Comparison of ENCODE assay signal across 9 cellular contexts in genomic region chrX:132491191-132491590, GRCh38. TPM values are rescaled to one million over a fixed set of nuclear protein-coding genes. Genes with fewer than 3 reads are reported as not detected.
A peak's percentile ranks its signal among the peaks of the same experiment; 100 is the strongest.
DNase-seq lines count a peak whose midpoint lies in the region; ATAC-seq, FAIRE-seq and TF ChIP-seq lines count a peak whose summit lies in the region.
"Had no signal": no experiment of that assay in that cellular context is flagged by ENCODE, and none has a peak within 500 bp of the region (broad histone marks: within the 10 kb centered on the region; RNA-seq: fewer than 3 reads in every experiment).

No MANE protein-coding gene starts in this region.

- H3K36me3 Mint-ChIP-seq in neural progenitor cell (no peaks in the 10 kb centered on the region), endothelial cell (ENCODE audit: low read depth, unreplicated experiment) (no peaks in the 10 kb centered on the region)

- H3K4me3 Mint-ChIP-seq in neural progenitor cell (peak overlapping the region; percentile 61), endothelial cell (ENCODE audit: unreplicated experiment) (no peak overlapping the region)

- no peak for TF ChIP-seq POLR2A in adrenal gland (IDR thresholded peaks at IDR 0.05)

- no peak for FAIRE-seq in D721Med (lab: Jason Lieb, UNC)

- H3K9ac ChIP-seq in neural progenitor cell: no peak overlapping the region

- H3K4me1 Mint-ChIP-seq in neural progenitor cell: peaks cover 49% of the 10 kb centered on the region
- H3K4me1 Mint-ChIP-seq in endothelial cell (ENCODE audit: unreplicated experiment): no peaks in the 10 kb centered on the region

- H3K4me1 ChIP-seq in adrenal gland (replicated peaks in 1 of 2) (peaks cover 0 to 12% of the 10 kb centered on the region in 2 donors), neural progenitor cell (no peaks in the 10 kb centered on the region)

- H3K9me3 ChIP-seq in adrenal gland (replicated peaks in 1 of 3) (no peaks in the 10 kb centered on the region), neural progenitor cell (ENCODE audit: low read depth) (no peaks in the 10 kb centered on the region)
- H3K9me3 ChIP-seq: heart left ventricle had no signal

- H2AFZ ChIP-seq in neural progenitor cell (replicated peaks): no peak overlapping the region

- no peaks in the 10 kb centered on the region for H3F3A ChIP-seq in neural progenitor cell (ENCODE audit: low read depth)

- WGBS in adrenal gland, 4 donors: 50 to 76% (median 60%) methylated on average over 2 to 3 of the region's 3 CpGs

- H3K4me3 ChIP-seq in adrenal gland: peak overlapping the region in 1 of 4 donors; percentile 71
- no peak overlapping the region for H3K4me3 ChIP-seq in neural progenitor cell

- H3K27ac Mint-ChIP-seq in neural progenitor cell (no peak overlapping the region), endothelial cell (ENCODE audit: unreplicated experiment) (no peak overlapping the region)

- H3K27ac ChIP-seq in adrenal gland (peak overlapping the region in 1 of 5 donors; percentile 28), neural progenitor cell (no peak overlapping the region)

- no peak overlapping the region for H3K4me2 ChIP-seq in neural progenitor cell

- H3K9me3 Mint-ChIP-seq in neural progenitor cell: no peaks in the 10 kb centered on the region
- H3K9me3 Mint-ChIP-seq in endothelial cell (ENCODE audit: unreplicated experiment): no peaks in the 10 kb centered on the region

- peak; percentile 36 for ATAC-seq in HG02642 (IDR thresholded peaks at IDR 0.05; ENCODE audit: poor library complexity, unreplicated experiment)

- peak; percentile 24 for DNase-seq in NCI-H1105 treated with DMSO at 0.1 percent for 48 hours (lab: John Stamatoyannopoulos, UW)
- no peak for DNase-seq in NCI-H1105 (lab: John Stamatoyannopoulos, UW)
- DNase-seq in NCI-H2107 treated with DMSO at 0.1 percent for 48 hours (lab: John Stamatoyannopoulos, UW; ENCODE audit: unreplicated experiment): peak; percentile 80
- DNase-seq in adrenal gland: peak in 5 of 7 donors; percentile 13 to 50 (median 24)
- DNase-seq in neural progenitor cell (ENCODE audit: low spot score): no peak
- DNase-seq in D721Med (ENCODE audit: insufficient read length, low spot score): no peak
- DNase-seq in endothelial cell (ENCODE audit: low spot score): no peak
- DNase-seq: heart left ventricle had no signal

- no peaks in the 10 kb centered on the region for H3K79me2 ChIP-seq in neural progenitor cell (ENCODE audit: low read depth)

- no peaks in the 10 kb centered on the region for H4K20me1 ChIP-seq in neural progenitor cell (ENCODE audit: low read depth)

- intact Hi-C loops in adrenal gland (cut with DNase I): no loop called here

- H3K27me3 Mint-ChIP-seq in neural progenitor cell (ENCODE audit: insufficient read depth, low read depth) (peaks cover 12% of the 10 kb centered on the region), endothelial cell (ENCODE audit: unreplicated experiment) (peaks cover 5% of the 10 kb centered on the region)

- H3K36me3 ChIP-seq in adrenal gland (replicated peaks in 1 of 2): no peaks in the 10 kb centered on the region
- H3K36me3 ChIP-seq in neural progenitor cell: no peaks in the 10 kb centered on the region
- H3K36me3 ChIP-seq: heart left ventricle had no signal

- H3K27me3 ChIP-seq in adrenal gland: peaks cover 6% of the 10 kb centered on the region
- H3K27me3 ChIP-seq in neural progenitor cell: peaks cover 64% of the 10 kb centered on the region

- TF ChIP-seq CTCF in adrenal gland (IDR thresholded peaks at IDR 0.05) (peak in 4 of 6 experiments; percentile 33 to 44 (median 38)), neural progenitor cell (IDR thresholded peaks at IDR 0.05) (no peak), D721Med (IDR thresholded peaks at IDR 0.05; ENCODE audit: insufficient read depth, missing control alignments) (no peak), endothelial cell (IDR thresholded peaks at IDR 0.05; ENCODE audit: unreplicated experiment) (no peak)

RNA-seq across cellular contexts. Expression of gene MBNL3, which starts 2.4 kb away (rescaled TPM):
- total RNA-seq in adrenal gland (100 to 1,000 TPM in 1 of 8 donors, 10 to 100 TPM in 7; 39.0 to 166 (median 64.3) TPM), neural progenitor cell (ENCODE audit: low replicate concordance) (2.4 and 3.4 TPM in 2 replicates), endothelial cell (ENCODE audit: unreplicated experiment) (10.4 TPM)
- 10 to 100 TPM in 1 of 3 donors, 1 to 10 TPM in 2; 2.4 to 18.0 (median 5.7) TPM for polyA plus RNA-seq in adrenal gland

Comparison
In these comparisons a context has a peak if more than half of its experiments do, and no peak if none do; other contexts are left out.
1. DNase-seq: peak in NCI-H1105 treated with DMSO at 0.1 percent for 48 hours (single experiment), NCI-H2107 treated with DMSO at 0.1 percent for 48 hours (single experiment) and adrenal gland (5 of 7); none in NCI-H1105 (single experiment), neural progenitor cell (single experiment), D721Med (single experiment) and endothelial cell (single experiment).
2. CTCF ChIP-seq: peak in adrenal gland (4 of 6); none in neural progenitor cell (single experiment), D721Med (single experiment) and endothelial cell (single experiment).